Comparison of ENCODE assay signal across 38 cellular contexts in genomic region chr2:240806459-240806858, GRCh38. TPM values are rescaled to one million over a fixed set of nuclear protein-coding genes. Genes with fewer than 3 reads are reported as not detected.
"Had no signal": no experiment of that assay in that cellular context is flagged by ENCODE, and none has a peak within 500 bp of the region (broad histone marks: within the 10 kb centered on the region; RNA-seq: fewer than 3 reads in every experiment).

No MANE protein-coding gene starts in this region.

- H3K36me3 ChIP-seq: MG63 had no signal

- DNase-seq: Karpas-422, Kasumi-1, MG63, MM.1S, MV-4-11, NCI-H1048, NCI-H1092, NCI-H1092 treated with DMSO at 0.1 percent for 48 hours, NCI-H1105, NCI-H1105 treated with DMSO at 0.1 percent for 48 hours, NCI-H1417, NCI-H1417 treated with DMSO at 0.1 percent for 48 hours, NCI-H1436, NCI-H1436 treated with DMSO at 0.1 percent for 48 hours, NCI-H146, NCI-H1694, NCI-H1694 treated with DMSO at 0.1 percent for 48 hours, NCI-H187, NCI-H187 treated with DMSO at 0.1 percent for 48 hours, NCI-H1930, NCI-H2029, NCI-H2029 treated with DMSO at 0.1 percent for 48 hours, NCI-H2081, NCI-H2081 treated with DMSO at 0.1 percent for 48 hours, NCI-H2107, NCI-H2171, NCI-H2171 treated with DMSO at 0.1 percent for 48 hours, NCI-H2227 treated with DMSO at 0.1 percent for 48 hours, NCI-H226, NCI-H345, NCI-H446, NCI-H446 treated with DMSO at 0.1 percent for 48 hours, NCI-H510A, NCI-H510A treated with DMSO at 0.1 percent for 48 hours, NCI-H524, NCI-H524 treated with DMSO at 0.1 percent for 48 hours had no signal

- H3K4me3 ChIP-seq: MG63 had no signal

RNA-seq across cellular contexts. Expression of gene KIF1A, which starts 13.6 kb away (rescaled TPM):
- total RNA-seq: M059J, MCF 10A had no signal
